8 cellular contexts compared by ENCODE assay signal in genomic region chr7:116525298-116525912, GRCh38. TPM values are rescaled to one million over a fixed set of nuclear protein-coding genes. Genes with fewer than 3 reads are reported as not detected.
DNase-seq lines count a peak whose midpoint lies in the region; ATAC-seq and TF ChIP-seq lines count a peak whose summit lies in the region.

No MANE protein-coding gene starts in this region.

- H3K4me3 Mint-ChIP-seq in activated T-cell treated with anti-CD3 and anti-CD28 coated beads, Interleukin-2, amount 50 U/mL, for 72 hours = peak overlapping the region; percentile 94 to 96

- no peak overlapping the region for H2BK12ac ChIP-seq in neuronal stem cell (ENCODE audit: low read length)

- no peaks in the 10 kb centered on the region for H3K79me1 ChIP-seq in neuronal stem cell (ENCODE audit: low read depth, low read length)

- H3K9ac ChIP-seq in neuronal stem cell (ENCODE audit: low read depth, low read length, poor library complexity) = peak overlapping the region; percentile 80

- DNase-seq in 8988T = peak; percentile 25
- DNase-seq in KBM-7 = peak; percentile 18
- peak; percentile 50 to 58 for DNase-seq in activated T-cell treated with anti-CD3 and anti-CD28 coated beads, Interleukin-2, amount 50 U/mL, for 72 hours
- DNase-seq in foreskin fibroblast = peak in 1 of 2 donors; percentile 54
- no peak for DNase-seq in neuronal stem cell (ENCODE audit: low spot score)

- peak overlapping the region; percentile 96 for H3K23ac ChIP-seq in neuronal stem cell (ENCODE audit: low read depth, low read length, poor library complexity)

- peak overlapping the region; percentile 42 for H2AK5ac ChIP-seq in neuronal stem cell (ENCODE audit: low read depth, low read length)

- H3K18ac ChIP-seq in neuronal stem cell (ENCODE audit: low read length) = peak overlapping the region; percentile 77

- peak overlapping the region; percentile 43 for H2BK15ac ChIP-seq in neuronal stem cell (ENCODE audit: low read length)

- peaks cover 11 to 15% of the 10 kb centered on the region in 2 donors for H3K4me1 ChIP-seq in neuronal stem cell (ENCODE audit: control insufficient read depth in 2 of 2, insufficient read depth in 1 of 2, low read depth in 1 of 2, low read length in 2 of 2)

- peak overlapping the region; percentile 95 for H2BK120ac ChIP-seq in neuronal stem cell (ENCODE audit: low read depth, low read length)

- in situ Hi-C loops in KBM-7 (cut with MboI; ENCODE audit: low pct_unique_long_range_greater_than_20kb, low sequenced_read_pairs) = no loop called here

- H3K9me3 Mint-ChIP-seq in activated T-cell treated with anti-CD3 and anti-CD28 coated beads, Interleukin-2, amount 50 U/mL, for 72 hours = no peaks in the 10 kb centered on the region

- peak overlapping the region; percentile 96 for H3K4me2 ChIP-seq in neuronal stem cell (ENCODE audit: insufficient read depth, low read length, poor library complexity, severe bottlenecking)

- H3K36me3 ChIP-seq in neuronal stem cell (replicated peaks in 1 of 2; ENCODE audit: control insufficient read depth in 2 of 2, insufficient read depth in 2 of 2, low read length in 2 of 2) = no peaks in the 10 kb centered on the region

- peaks cover 12 to 36% (median 27%) of the 10 kb centered on the region in 3 experiments for H3K27me3 ChIP-seq in neuronal stem cell (ENCODE audit: control insufficient read depth in 3 of 3, insufficient read depth in 3 of 3, low read depth in 1 of 3, low read length in 3 of 3)

- H2AFZ ChIP-seq in neuronal stem cell (ENCODE audit: low read length) = peak overlapping the region; percentile 92

- peaks cover 85% of the 10 kb centered on the region for H3K27me3 Mint-ChIP-seq in activated T-cell treated with anti-CD3 and anti-CD28 coated beads, Interleukin-2, amount 50 U/mL, for 72 hours (ENCODE audit: low read depth)

- H3K9me3 ChIP-seq in neuronal stem cell (replicated peaks in 1 of 2; ENCODE audit: control insufficient read depth in 2 of 2, insufficient read depth in 1 of 2, low read depth in 1 of 2, low read length in 2 of 2) = no peaks in the 10 kb centered on the region

- H3K36me3 Mint-ChIP-seq in activated T-cell treated with anti-CD3 and anti-CD28 coated beads, Interleukin-2, amount 50 U/mL, for 72 hours (ENCODE audit: insufficient read depth in 2 of 2) = no peaks in the 10 kb centered on the region

- H3K14ac ChIP-seq in neuronal stem cell (ENCODE audit: low read length) = no peak overlapping the region

- ATAC-seq in GM19324 (IDR thresholded peaks at IDR 0.05; ENCODE audit: low FRiP score, unreplicated experiment) (peak; percentile 36), HG03469 (IDR thresholded peaks at IDR 0.05; ENCODE audit: unreplicated experiment) (no peak), GM18519 (IDR thresholded peaks at IDR 0.05; ENCODE audit: low FRiP score, unreplicated experiment) (no peak)
- ATAC-seq in activated T-cell treated with anti-CD3 and anti-CD28 coated beads, Interleukin-2, amount 50 U/mL, for 72 hours (replicated peaks in 1 of 2) = peak; percentile 46 to 63

- no peak overlapping the region for H3K27ac Mint-ChIP-seq in activated T-cell treated with anti-CD3 and anti-CD28 coated beads, Interleukin-2, amount 50 U/mL, for 72 hours

- no peak overlapping the region for H3K27ac ChIP-seq in neuronal stem cell (replicated peaks; ENCODE audit: low read length)

- WGBS in neuronal stem cell (ENCODE audit: extremely low coverage in 2 of 2, insufficient read length in 2 of 2, insufficient replicate concordance in 1 of 2), 2 donors = no CpG with 5 or more reads among the region's 36 CpGs

- peak overlapping the region; percentile 26 for H4K8ac ChIP-seq in neuronal stem cell (ENCODE audit: low read depth, low read length)

- no peak overlapping the region for H2BK5ac ChIP-seq in neuronal stem cell (ENCODE audit: low read length)

- no peak overlapping the region for H3K4ac ChIP-seq in neuronal stem cell (ENCODE audit: low read length)

- H3K4me3 ChIP-seq in foreskin fibroblast (ENCODE audit: low read depth in 1 of 2, low read length in 2 of 2) (peak overlapping the region; percentile 90 to 94), neuronal stem cell (ENCODE audit: low read length in 2 of 2) (peak overlapping the region; percentile 49 to 74)

- no peak overlapping the region for H4K91ac ChIP-seq in neuronal stem cell (ENCODE audit: low read depth, low read length, poor library complexity)

- peaks cover 29% of the 10 kb centered on the region for H3K4me1 Mint-ChIP-seq in activated T-cell treated with anti-CD3 and anti-CD28 coated beads, Interleukin-2, amount 50 U/mL, for 72 hours (ENCODE audit: low read depth)

- no peak for TF ChIP-seq CTCF in foreskin fibroblast (IDR thresholded peaks at IDR 0.05; ENCODE audit: low read depth, low read length)

RNA-seq across cellular contexts. Expression of gene CAV1, which starts 0.6 kb away (rescaled TPM):
- 1 to 10 TPM in 1 of 2 donors, under 1 TPM in 1; 0.25 to 2.7 TPM for total RNA-seq in activated T-cell treated with anti-CD3 and anti-CD28 coated beads, Interleukin-2, amount 50 U/mL, for 72 hours
- 1.3 TPM for polyA plus RNA-seq in neuronal stem cell (2013, experiment 1 of 2)
- polyA plus RNA-seq in neuronal stem cell (2013, experiment 2 of 2) = 1.4 TPM

RNA-seq across cellular contexts. Expression of gene CAV2, which starts 25.9 kb away (rescaled TPM):
- not detected for total RNA-seq in activated T-cell treated with anti-CD3 and anti-CD28 coated beads, Interleukin-2, amount 50 U/mL, for 72 hours
- polyA plus RNA-seq in neuronal stem cell (2013, experiment 1 of 2) = 1.2 TPM
- 1.3 TPM for polyA plus RNA-seq in neuronal stem cell (2013, experiment 2 of 2)

Comparison
In these comparisons a context has a peak if more than half of its experiments do, and no peak if none do; other contexts are left out.
1. ATAC-seq: peak in GM19324 (single experiment) and activated T-cell treated with anti-CD3 and anti-CD28 coated beads, Interleukin-2, amount 50 U/mL, for 72 hours (2 of 2); none in HG03469 (single experiment) and GM18519 (single experiment).